Comparison of ENCODE assay signal across 19 cellular contexts in genomic region chr16:85018529-85019236, GRCh38. TPM values are rescaled to one million over a fixed set of nuclear protein-coding genes. Genes with fewer than 3 reads are reported as not detected.
DNase-seq lines count a peak whose midpoint lies in the region; ATAC-seq, FAIRE-seq and TF ChIP-seq lines count a peak whose summit lies in the region.
"Had no signal": no experiment of that assay in that cellular context is flagged by ENCODE, and none has a peak within 500 bp of the region (broad histone marks: within the 10 kb centered on the region; RNA-seq: fewer than 3 reads in every experiment).

No MANE protein-coding gene starts in this region.

- H3K9me3 Mint-ChIP-seq in progenitor cell of endocrine pancreas (ENCODE audit: low read depth), result peaks cover 5% of the 10 kb centered on the region

- H3K9me3 ChIP-seq in K562 (replicated peaks; ENCODE audit: control insufficient read depth, insufficient read depth, low read depth, low read length), result no peaks in the 10 kb centered on the region
- no peaks in the 10 kb centered on the region for H3K9me3 ChIP-seq in PC-3 (ENCODE audit: low read length)

- H3K36me3 ChIP-seq in K562 (ENCODE audit: control insufficient read depth, insufficient read depth, low read length), result no peaks in the 10 kb centered on the region
- H3K36me3 ChIP-seq in PC-3 (ENCODE audit: low read depth, low read length), result no peaks in the 10 kb centered on the region
- H3K36me3 ChIP-seq: BLaER1 treated with 17β-estradiol and CSF1 and Interleukin-3, amounts not matched to agents 10 nM and 100 nM had no signal

- DNase-seq in ACHN, result peak; percentile 81
- no peak for DNase-seq in K562 (ENCODE audit: extremely low read depth in 1 of 4, low spot score in 3 of 4)
- peak; percentile 58 for DNase-seq in left kidney (ENCODE audit: low read depth, low spot score)
- DNase-seq in progenitor cell of endocrine pancreas (ENCODE audit: low spot score, unreplicated experiment), result no peak
- DNase-seq in PC-3, result no peak
- no peak for DNase-seq in NCI-H510A treated with DMSO at 0.1 percent for 48 hours (lab: John Stamatoyannopoulos, UW)
- no peak for DNase-seq in NCI-H2081 (lab: John Stamatoyannopoulos, UW)
- DNase-seq in NCI-H2029 treated with DMSO at 0.1 percent for 48 hours (lab: John Stamatoyannopoulos, UW), result no peak
- DNase-seq: 8988T; COR-L47; H7; IMR-90; NCI-H1417 treated with DMSO at 0.1 percent for 48 hours; NCI-H2029; NCI-H526; NK-92 treated with Interleukin-12 subunit alpha and Interleukin-12 subunit beta, amount 100 ng/mL, for 24 hours; OCI-M1 had no signal

- no peaks in the 10 kb centered on the region for H3K27me3 Mint-ChIP-seq in progenitor cell of endocrine pancreas

- in situ Hi-C loops in ACHN (cut with HindIII; ENCODE audit: low pct_ligation_motif_present, low pct_unique_long_range_greater_than_20kb, low sequenced_read_pairs), result no loop called here
- in situ Hi-C loops in K562 (cut with MboI), result no loop called here

- H3K9ac ChIP-seq in K562 (ENCODE audit: insufficient read depth in 1 of 2, low read depth in 2 of 2, low read length in 2 of 2) (0 out of 4 replicates have a peak overlapping the region, but pooled peaks of 1 of the 2 experiments have one; percentile 11), PC-3 (ENCODE audit: low read length) (no peak overlapping the region)
- H3K9ac ChIP-seq: BLaER1 treated with 17β-estradiol and CSF1 and Interleukin-3, amounts not matched to agents 10 nM and 100 nM had no signal

- H3K9me1 ChIP-seq in K562 (ENCODE audit: control insufficient read depth, insufficient read depth, low read length), result no peaks in the 10 kb centered on the region

- peaks cover 6 to 12% of the 10 kb centered on the region in 2 experiments; a peak in 4 of 5 replicates for H3K27me3 ChIP-seq in K562 (ENCODE audit: control insufficient read depth in 2 of 2, insufficient read depth in 2 of 2, low read length in 2 of 2)
- H3K27me3 ChIP-seq in PC-3 (ENCODE audit: low read length), result no peaks in the 10 kb centered on the region
- H3K27me3 ChIP-seq: BLaER1 treated with 17β-estradiol and CSF1 and Interleukin-3, amounts not matched to agents 10 nM and 100 nM had no signal

- intact Hi-C loops in K562 (cut with micrococcal nuclease) (no loop called here), PC-3 (cut with micrococcal nuclease) (no loop called here)

- POLR2A ChIA-PET in K562 (lab: Yijun Ruan, JAX) (no interaction called here), PC-3 (lab: Charles Lee; ENCODE audit: unreplicated experiment) (no interaction called here)

- H3K4me3 ChIP-seq in K562 (no peak overlapping the region), PC-3 (ENCODE audit: low read length) (no peak overlapping the region)
- H3K4me3 ChIP-seq: BLaER1 treated with 17β-estradiol and CSF1 and Interleukin-3, amounts not matched to agents 10 nM and 100 nM had no signal

- H3K4me1 ChIP-seq in K562 (replicated peaks in 1 of 2; ENCODE audit: control insufficient read depth in 2 of 2, insufficient read depth in 2 of 2, low read length in 2 of 2), result peaks cover 0 to 9% of the 10 kb centered on the region in 2 experiments; a peak in 4 of 5 replicates
- H3K4me1 ChIP-seq in PC-3 (ENCODE audit: insufficient read depth, low read length), result 0 out of 2 replicates have a peak, but pooled peaks cover 3% of the 10 kb centered on the region

- no peaks in the 10 kb centered on the region for H3K9me2 ChIP-seq in PC-3 (replicated peaks; ENCODE audit: low read length)

- no peak for TF ChIP-seq CTCF in K562 (IDR thresholded peaks at IDR 0.05 in 2 of 3, conservative IDR thresholded peaks at IDR 0.05 in 1 of 3; ENCODE audit: insufficient read depth in 2 of 3, low read depth in 1 of 3, low read length in 3 of 3)
- no peak for TF ChIP-seq CTCF in progenitor cell of endocrine pancreas (IDR thresholded peaks at IDR 0.05; ENCODE audit: unreplicated experiment)
- TF ChIP-seq CTCF in PC-3 (conservative IDR thresholded peaks at IDR 0.05; ENCODE audit: low read depth, low read length), result no peak

- H3K4me1 Mint-ChIP-seq in progenitor cell of endocrine pancreas (ENCODE audit: low read depth), result peaks cover 25% of the 10 kb centered on the region

- no peak for TF ChIP-seq POLR2A in K562 (conservative IDR thresholded peaks at IDR 0.05)

- H3K36me3 Mint-ChIP-seq in progenitor cell of endocrine pancreas (ENCODE audit: insufficient read depth), result no peaks in the 10 kb centered on the region

- H4K20me1 ChIP-seq in K562 (replicated peaks; ENCODE audit: control insufficient read depth, insufficient read depth, low read length) (no peaks in the 10 kb centered on the region), PC-3 (ENCODE audit: low read length) (no peaks in the 10 kb centered on the region)
- H4K20me1 ChIP-seq: BLaER1 treated with 17β-estradiol and CSF1 and Interleukin-3, amounts not matched to agents 10 nM and 100 nM had no signal

- H2AFZ ChIP-seq in K562 (ENCODE audit: low read depth, low read length) (no peak overlapping the region), PC-3 (ENCODE audit: low read length) (no peak overlapping the region)

- H3F3A ChIP-seq in PC-3 (ENCODE audit: low read length, unreplicated experiment), result no peaks in the 10 kb centered on the region

- H3K4me3 Mint-ChIP-seq in progenitor cell of endocrine pancreas (ENCODE audit: low read depth), result no peak overlapping the region

- no peak for FAIRE-seq in K562 (lab: Jason Lieb, UNC)
- FAIRE-seq: GM12891 had no signal

- no peak for TF ChIP-seq RAD21 in K562 (CRISPR knock-in tag; conservative IDR thresholded peaks at IDR 0.05 in 1 of 2, IDR thresholded peaks at IDR 0.05 in 1 of 2)

- H3K4me2 ChIP-seq in K562 (ENCODE audit: insufficient read depth, low read length), result no peak overlapping the region
- H3K4me2 ChIP-seq in PC-3 (ENCODE audit: low read length), result no peak overlapping the region

- H3K27ac ChIP-seq in K562 (ENCODE audit: extremely low read depth, low read depth, low read length) (no peak overlapping the region), PC-3 (ENCODE audit: low read length) (no peak overlapping the region)

- H3K79me2 ChIP-seq in K562 (ENCODE audit: control insufficient read depth, insufficient read depth, low read length) (no peaks in the 10 kb centered on the region), PC-3 (ENCODE audit: low read length) (no peaks in the 10 kb centered on the region)

- 29% methylated on average over 19 of the region's 19 CpGs for WGBS in K562 (ENCODE audit: insufficient coverage, low coverage, missing lambda C conversion rate)

- CTCF ChIA-PET in K562 (lab: Yijun Ruan, JAX; ENCODE audit: low intra/inter-chr PET ratio), result interaction anchor here (0.8 kb wide), 1 partner anchor 7 kb away, joined by 3 read pairs; the partner anchor contains the start of gene ZDHHC7
- CTCF ChIA-PET in PC-3 (lab: Charles Lee), result no interaction called here

- no peak for TF ChIP-seq EP300 in K562 (IDR thresholded peaks at IDR 0.05; ENCODE audit: low read length)

- no peak for ATAC-seq in K562
- ATAC-seq in PC-3, result no peak

- BruUV-seq in K562 (replicated peaks; lab: Mats Ljungman, UMichigan) (no TSS peak), PC-3 (replicated peaks; lab: Mats Ljungman, UMichigan) (no TSS peak)

- peak overlapping the region; percentile 22 for H3K27ac Mint-ChIP-seq in progenitor cell of endocrine pancreas

TF ChIP-seq in K562, 482 proteins besides CTCF, POLR2A, EP300 and RAD21 (continues in another document):
- peak; percentile 31 for TF ChIP-seq EGR1 (conservative IDR thresholded peaks at IDR 0.05)
- TF ChIP-seq SMARCE1 (IDR thresholded peaks at IDR 0.05), result no peak
- TF ChIP-seq ZFX (CRISPR knock-in tag; IDR thresholded peaks at IDR 0.05), result no peak
- TF ChIP-seq CCNT2 (IDR thresholded peaks at IDR 0.05; ENCODE audit: borderline replicate concordance, extremely low read depth, insufficient read length, low read depth, low read length), result no peak

RNA-seq across cellular contexts. Expression of gene ZDHHC7, which starts 7.3 kb away (rescaled TPM):
- total RNA-seq in K562 (2011; cell fraction: chromatin; rRNA removed; ENCODE audit: low replicate concordance), result 116 and 182 TPM in 2 replicates
- total RNA-seq in K562 (2011; cell fraction: nucleolus; rRNA removed), result 70.2 and 72.6 TPM in 2 replicates
- 82.7 and 89.1 TPM in 2 replicates for total RNA-seq in K562 (2011; cell fraction: nucleoplasm; rRNA removed)
- total RNA-seq in K562 (2014; rRNA removed) (37.4 and 42.5 TPM in 2 replicates), K562 (2014; rRNA removed; fragmentation: Illumina TruSeq; extraction: Trizol) (37.2 and 38.1 TPM in 2 replicates), K562 (2015; rRNA removed; fragmentation: Illumina TruSeq; extraction: Trizol) (44.5 and 44.6 TPM in 2 replicates), K562 (2021) (45.7 and 47.0 TPM in 2 replicates), progenitor cell of endocrine pancreas (67.3 TPM in 2 replicates), PC-3 (2014; rRNA removed) (37.0 and 42.1 TPM in 2 replicates)
- polyA plus RNA-seq in K562 (2011; rRNA removed) (36.5 and 42.5 TPM in 2 replicates), K562 (2014; fragmentation: Illumina TruSeq; extraction: Trizol) (48.2 and 49.7 TPM in 2 replicates), K562 (2014; fragmentation: Nextera tagmentation; extraction: Ambion mirVana) (1 to 10 TPM; 1.7 to 1.8 TPM), K562 (2014; rRNA removed) (31.3 and 39.8 TPM in 2 replicates)
- 43.9 and 59.7 TPM in 2 replicates for polyA plus RNA-seq in K562 (2011; cell fraction: cytosol; rRNA removed)
- polyA plus RNA-seq in K562 (2011; cell fraction: nucleus; rRNA removed), result 78.8 and 96.8 TPM in 2 replicates
- 37.6 and 39.5 TPM in 2 replicates for polyA plus RNA-seq in K562 (2012)
- 22.4 and 22.5 TPM in 2 replicates for polyA minus RNA-seq in K562 (2011; rRNA and poly(A)+ RNA removed)
- polyA minus RNA-seq in K562 (2011; cell fraction: cytosol; rRNA and poly(A)+ RNA removed), result 14.8 and 19.9 TPM in 2 replicates
- polyA minus RNA-seq in K562 (2011; cell fraction: nucleus; rRNA and poly(A)+ RNA removed), result 17.2 and 23.5 TPM in 2 replicates

RNA-seq across cellular contexts. Expression of gene KIAA0513, which starts 8.9 kb away (rescaled TPM):
- total RNA-seq in K562 (2011; cell fraction: chromatin; rRNA removed; ENCODE audit: low replicate concordance), result 51.3 and 93.2 TPM in 2 replicates
- total RNA-seq in K562 (2011; cell fraction: nucleolus; rRNA removed), result 39.2 and 39.4 TPM in 2 replicates
- total RNA-seq in K562 (2011; cell fraction: nucleoplasm; rRNA removed), result 29.0 and 33.3 TPM in 2 replicates
- total RNA-seq in K562 (2014; rRNA removed), result 11.0 and 11.2 TPM in 2 replicates
- total RNA-seq in K562 (2014; rRNA removed; fragmentation: Illumina TruSeq; extraction: Trizol), result 6.1 and 10.3 TPM in 2 replicates
- total RNA-seq in K562 (2015; rRNA removed; fragmentation: Illumina TruSeq; extraction: Trizol), result 9.3 and 9.7 TPM in 2 replicates
- 13.7 and 14.7 TPM in 2 replicates for total RNA-seq in K562 (2021)
- 6.9 and 8.6 TPM in 2 replicates for polyA plus RNA-seq in K562 (2011; rRNA removed)
- polyA plus RNA-seq in K562 (2011; cell fraction: cytosol; rRNA removed), result 4.0 and 9.6 TPM in 2 replicates
- 6.8 and 12.9 TPM in 2 replicates for polyA plus RNA-seq in K562 (2011; cell fraction: nucleus; rRNA removed)
- 10.5 and 13.3 TPM in 2 replicates for polyA plus RNA-seq in K562 (2012)
- polyA plus RNA-seq in K562 (2014; fragmentation: Illumina TruSeq; extraction: Trizol), result 10.1 and 12.6 TPM in 2 replicates
- polyA plus RNA-seq in K562 (2014; fragmentation: Nextera tagmentation; extraction: Ambion mirVana), result under 1 TPM; 0.18 to 0.36 TPM
- polyA plus RNA-seq in K562 (2014; rRNA removed), result 9.8 and 10.2 TPM in 2 replicates
- 7.7 and 17.3 TPM in 2 replicates for polyA minus RNA-seq in K562 (2011; rRNA and poly(A)+ RNA removed)
- 5.1 and 6.4 TPM in 2 replicates for polyA minus RNA-seq in K562 (2011; cell fraction: cytosol; rRNA and poly(A)+ RNA removed)
- polyA minus RNA-seq in K562 (2011; cell fraction: nucleus; rRNA and poly(A)+ RNA removed), result 9.6 and 11.7 TPM in 2 replicates
- 15.2 and 16.3 TPM in 2 replicates for total RNA-seq in progenitor cell of endocrine pancreas
- 5.5 and 7.8 TPM in 2 replicates for total RNA-seq in PC-3 (2014; rRNA removed)

Comparison
In these comparisons a context has a peak if more than half of its experiments do, and no peak if none do; other contexts are left out.
1. DNase-seq: peak in ACHN (single experiment) and left kidney (single experiment); none in K562 (0 of 4), progenitor cell of endocrine pancreas (single experiment), PC-3 (single experiment), NCI-H510A treated with DMSO at 0.1 percent for 48 hours (single experiment), NCI-H2081 (0 of 2) and NCI-H2029 treated with DMSO at 0.1 percent for 48 hours (single experiment).